ENCODE assay signal across 1 cellular context in genomic region chr3:50090985-50091384, GRCh38.
TF ChIP-seq lines count a peak whose summit lies in the region.

No MANE protein-coding gene starts in this region.

TF ChIP-seq in GM12878, 131 proteins besides CTCF, POLR2A, EP300 and RAD21 (continued from another document):
- TF ChIP-seq NBN (IDR thresholded peaks at IDR 0.05) (no peak), POLR2AphosphoS5 (IDR thresholded peaks at IDR 0.05; ENCODE audit: low read length) (peak; percentile 41; the same call in 1 of the 2 replicates), BCLAF1 (IDR thresholded peaks at IDR 0.05) (no peak), MEF2B (IDR thresholded peaks at IDR 0.05; ENCODE audit: partially characterized antibody, poor library complexity, severe bottlenecking) (no peak), TARDBP (IDR thresholded peaks at IDR 0.05; ENCODE audit: borderline replicate concordance) (no peak), RAD51 (IDR thresholded peaks at IDR 0.05) (0 out of 2 replicates have a peak, but pooled peaks have one; percentile 13), SREBF2 (IDR thresholded peaks at IDR 0.05; ENCODE audit: low read length) (no peak), ASH2L (IDR thresholded peaks at IDR 0.05; ENCODE audit: borderline replicate concordance, low read depth) (no peak), SIN3A (IDR thresholded peaks at IDR 0.05; ENCODE audit: low read depth, low read length) (no peak), SKIL (IDR thresholded peaks at IDR 0.05; ENCODE audit: low read depth, poor library complexity, severe bottlenecking) (no peak)
- TF ChIP-seq, protein P1, sequence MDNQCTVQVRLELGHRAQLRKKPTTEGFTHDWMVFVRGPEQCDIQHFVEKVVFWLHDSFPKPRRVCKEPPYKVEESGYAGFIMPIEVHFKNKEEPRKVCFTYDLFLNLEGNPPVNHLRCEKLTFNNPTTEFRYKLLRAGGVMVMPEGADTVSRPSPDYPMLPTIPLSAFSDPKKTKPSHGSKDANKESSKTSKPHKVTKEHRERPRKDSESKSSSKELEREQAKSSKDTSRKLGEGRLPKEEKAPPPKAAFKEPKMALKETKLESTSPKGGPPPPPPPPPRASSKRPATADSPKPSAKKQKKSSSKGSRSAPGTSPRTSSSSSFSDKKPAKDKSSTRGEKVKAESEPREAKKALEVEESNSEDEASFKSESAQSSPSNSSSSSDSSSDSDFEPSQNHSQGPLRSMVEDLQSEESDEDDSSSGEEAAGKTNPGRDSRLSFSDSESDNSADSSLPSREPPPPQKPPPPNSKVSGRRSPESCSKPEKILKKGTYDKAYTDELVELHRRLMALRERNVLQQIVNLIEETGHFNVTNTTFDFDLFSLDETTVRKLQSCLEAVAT (IDR thresholded peaks at IDR 0.05): no peak
